In genomic region chr4:55553442-55553841, GRCh38 we compare ENCODE assay signal across 10 cellular contexts. TPM values are rescaled to one million over a fixed set of nuclear protein-coding genes. Genes with fewer than 3 reads are reported as not detected.
DNase-seq lines count a peak whose midpoint lies in the region; ATAC-seq and TF ChIP-seq lines count a peak whose summit lies in the region.
"Had no signal": no experiment of that assay in that cellular context is flagged by ENCODE, and none has a peak within 500 bp of the region (broad histone marks: within the 10 kb centered on the region; RNA-seq: fewer than 3 reads in every experiment).

No MANE protein-coding gene starts in this region.

- intact Hi-C loops in right cardiac atrium (cut with DNase I) (loop anchor here in 1 of 4 donors (5.0 kb wide), 1 partner anchor 206 kb away; the partner anchor contains the start of gene SRD5A3), testis (cut with DNase I; ENCODE audit: low total_unique reads) (no loop called here)

- H3K27me3 ChIP-seq in right cardiac atrium (ENCODE audit: control insufficient read depth, insufficient read depth) (no peaks in the 10 kb centered on the region), testis (no peaks in the 10 kb centered on the region)
- H3K27me3 ChIP-seq: BLaER1, SJCRH30 had no signal

- DNase-seq in SIG-M5 treated with dmso at 0.1 percent for 504 hours (lab: John Stamatoyannopoulos, UW; ENCODE audit: unreplicated experiment) (peak; percentile 9), SIG-M5 (lab: John Stamatoyannopoulos, UW) (no peak), RPMI7951 (ENCODE audit: low read depth) (peak; percentile 93), right cardiac atrium (peak in 2 of 3 donors; percentile 28 to 53), testis (peak; percentile 86), ACHN (no peak)
- no peak for DNase-seq in activated CD4-positive, CD25-positive, alpha-beta regulatory T cell treated with anti-CD3 and anti-CD28 coated beads, Interleukin-2, amount 50 U/mL, for 72 hours

- peak overlapping the region; percentile 41 for H3K4me3 ChIP-seq in right cardiac atrium (ENCODE audit: low read length)
- peak overlapping the region; percentile 27 to 50 for H3K4me3 ChIP-seq in testis
- H3K4me3 ChIP-seq: BLaER1, SJCRH30 had no signal

- H3K36me3 ChIP-seq in testis (ENCODE audit: low read depth, missing control alignments): no peaks in the 10 kb centered on the region
- H3K36me3 ChIP-seq: BLaER1, SJCRH30 had no signal

- in situ Hi-C loops in ACHN (cut with HindIII; ENCODE audit: low pct_ligation_motif_present, low pct_unique_long_range_greater_than_20kb, low sequenced_read_pairs): no loop called here

- TF ChIP-seq CTCF in testis (IDR thresholded peaks at IDR 0.05): no peak

- H3K4me1 ChIP-seq in right cardiac atrium (ENCODE audit: control insufficient read depth, insufficient read depth, low read length): no peaks in the 10 kb centered on the region
- peaks cover 7% of the 10 kb centered on the region for H3K4me1 ChIP-seq in testis

- 58% methylated on average over 7 of the region's 7 CpGs for WGBS in right cardiac atrium
- WGBS in testis, 2 donors: 14 to 32% methylated on average over 7 of the region's 7 CpGs

- ATAC-seq in right cardiac atrium (peak; percentile 62 to 80), HG03095 (IDR thresholded peaks at IDR 0.05; ENCODE audit: unreplicated experiment) (no peak)

- H3K27ac ChIP-seq in right cardiac atrium (ENCODE audit: low read length): no peak overlapping the region
- H3K27ac ChIP-seq in testis: peak overlapping the region; percentile 61 to 67
- H3K27ac ChIP-seq: BLaER1, SJCRH30 had no signal

- TF ChIP-seq POLR2A in testis (IDR thresholded peaks at IDR 0.05): no peak

- H3K9me3 ChIP-seq in right cardiac atrium (ENCODE audit: control insufficient read depth, low read length) (no peaks in the 10 kb centered on the region), testis (no peaks in the 10 kb centered on the region)
- H3K9me3 ChIP-seq: SJCRH30 had no signal

RNA-seq across cellular contexts. Expression of gene CLOCK, which starts 6.7 kb away (rescaled TPM):
- 26.0 and 27.7 TPM in 2 replicates for total RNA-seq in RPMI7951 (2014; rRNA removed; shearing (Covaris generic))
- total RNA-seq in right cardiac atrium (10 to 100 TPM; 29.6 to 44.8 (median 35.7) TPM), testis (10 to 100 TPM; 43.4 to 48.6 TPM)
- polyA plus RNA-seq in right cardiac atrium (12.2 TPM), testis (ENCODE audit: insufficient read depth, low read depth, low replicate concordance) (41.9 TPM)

RNA-seq across cellular contexts. Expression of gene PDCL2, which starts 38.6 kb away (rescaled TPM):
- total RNA-seq in RPMI7951 (2014; rRNA removed; shearing (Covaris generic)): not detected in 2 replicates
- total RNA-seq in right cardiac atrium: not detected
- polyA plus RNA-seq in right cardiac atrium: not detected
- 10 to 100 TPM; 15.7 to 28.6 TPM for total RNA-seq in testis
- 84.6 TPM for polyA plus RNA-seq in testis (ENCODE audit: insufficient read depth, low read depth, low replicate concordance)
- total RNA-seq: SJCRH30 had no signal

Comparison
In these comparisons a context has a peak if more than half of its experiments do, and no peak if none do; other contexts are left out.
1. DNase-seq: peak in SIG-M5 treated with dmso at 0.1 percent for 504 hours (single experiment), RPMI7951 (single experiment), right cardiac atrium (2 of 3) and testis (single experiment); none in SIG-M5 (single experiment), ACHN (single experiment) and activated CD4-positive, CD25-positive, alpha-beta regulatory T cell treated with anti-CD3 and anti-CD28 coated beads, Interleukin-2, amount 50 U/mL, for 72 hours (single experiment).
2. RNA of gene PDCL2, which starts 38.6 kb away (total RNA-seq): 15.7 to 28.6 TPM in testis; not detected in RPMI7951 and not detected in right cardiac atrium; every median in the first group is over 10 times any median in the second.